In genomic region chr14:99511421-99512109, GRCh38 we compare ENCODE assay signal across 11 cellular contexts. TPM values are rescaled to one million over a fixed set of nuclear protein-coding genes. Genes with fewer than 3 reads are reported as not detected.
DNase-seq lines count a peak whose midpoint lies in the region; ATAC-seq and TF ChIP-seq lines count a peak whose summit lies in the region.
"Had no signal": no experiment of that assay in that cellular context is flagged by ENCODE, and none has a peak within 500 bp of the region (broad histone marks: within the 10 kb centered on the region; RNA-seq: fewer than 3 reads in every experiment).

No MANE protein-coding gene starts in this region.

- CTCF ChIA-PET in mammary epithelial cell (lab: Charles Lee; ENCODE audit: low non-redundant PET): no interaction called here
- CTCF ChIA-PET in naive thymus-derived CD4-positive, alpha-beta T cell (lab: Charles Lee): no interaction called here

- H3K27ac Mint-ChIP-seq in naive thymus-derived CD4-positive, alpha-beta T cell: peak overlapping the region in 1 of 9 donors; percentile 59
- H3K27ac Mint-ChIP-seq: B cell, natural killer cell had no signal

- H3K36me3 ChIP-seq in breast epithelium (no peaks in the 10 kb centered on the region), mammary epithelial cell (ENCODE audit: insufficient read depth, low read length) (peaks cover 7% of the 10 kb centered on the region), vagina (peaks cover 0 to 57% of the 10 kb centered on the region in 2 donors)
- peaks cover 0 to 80% (median 15%) of the 10 kb centered on the region in 3 experiments for H3K36me3 ChIP-seq in naive thymus-derived CD4-positive, alpha-beta T cell (ENCODE audit: control insufficient read depth in 2 of 3, insufficient read depth in 3 of 3, low read length in 3 of 3)

- no peak for ATAC-seq in naive thymus-derived CD4-positive, alpha-beta T cell
- no peak for ATAC-seq in GM21390 (IDR thresholded peaks at IDR 0.05; ENCODE audit: unreplicated experiment)
- ATAC-seq: natural killer cell had no signal

- H3K4me1 ChIP-seq in breast epithelium (peaks cover 0 to 3% of the 10 kb centered on the region in 2 donors), mammary epithelial cell (ENCODE audit: insufficient read depth, low read length) (no peaks in the 10 kb centered on the region), vagina (peaks cover 16% of the 10 kb centered on the region)
- no peaks in the 10 kb centered on the region for H3K4me1 ChIP-seq in naive thymus-derived CD4-positive, alpha-beta T cell (ENCODE audit: control insufficient read depth in 2 of 2, insufficient read depth in 2 of 2, low read length in 2 of 2)

- no peak overlapping the region for H3K4me3 Mint-ChIP-seq in naive thymus-derived CD4-positive, alpha-beta T cell
- H3K4me3 Mint-ChIP-seq: B cell, natural killer cell had no signal

- no peak overlapping the region for H2AFZ ChIP-seq in mammary epithelial cell (ENCODE audit: low read depth, low read length)

- H3K9ac ChIP-seq in mammary epithelial cell (ENCODE audit: insufficient read depth, low read length): no peak overlapping the region

- H4K20me1 ChIP-seq in mammary epithelial cell (ENCODE audit: insufficient read depth, low read length): no peaks in the 10 kb centered on the region

- BruUV-seq in mammary epithelial cell (replicated peaks; lab: Mats Ljungman, UMichigan): no TSS peak

- no peaks in the 10 kb centered on the region for H3K9me3 Mint-ChIP-seq in naive thymus-derived CD4-positive, alpha-beta T cell
- H3K9me3 Mint-ChIP-seq: natural killer cell had no signal

- peak overlapping the region; percentile 62 to 75 for H3K27ac ChIP-seq in breast epithelium
- H3K27ac ChIP-seq in mammary epithelial cell (ENCODE audit: insufficient read depth, low read depth, low read length): no peak overlapping the region
- H3K27ac ChIP-seq in vagina: peak overlapping the region; percentile 10
- no peak overlapping the region for H3K27ac ChIP-seq in naive thymus-derived CD4-positive, alpha-beta T cell (ENCODE audit: low read depth, low read length)

- no peak for TF ChIP-seq CTCF in breast epithelium (IDR thresholded peaks at IDR 0.05)
- TF ChIP-seq CTCF in mammary epithelial cell (conservative IDR thresholded peaks at IDR 0.05 in 1 of 2, IDR thresholded peaks at IDR 0.05 in 1 of 2; ENCODE audit: extremely low read depth in 1 of 2, insufficient read depth in 1 of 2, low read depth in 1 of 2, low read length in 2 of 2): no peak
- TF ChIP-seq CTCF in vagina (IDR thresholded peaks at IDR 0.05): no peak

- dilution Hi-C loops in mammary epithelial cell (cut with HindIII; ENCODE audit: low sequenced_read_pairs): no loop called here

- no peak overlapping the region for H3K4me3 ChIP-seq in breast epithelium
- H3K4me3 ChIP-seq in mammary epithelial cell (replicated peaks in 1 of 3; ENCODE audit: insufficient read depth in 1 of 3, low read depth in 2 of 3, low read length in 3 of 3): no peak overlapping the region
- H3K4me3 ChIP-seq in vagina: no peak overlapping the region
- no peak overlapping the region for H3K4me3 ChIP-seq in naive thymus-derived CD4-positive, alpha-beta T cell (ENCODE audit: low read length)

- H3K9me3 ChIP-seq in breast epithelium: no peaks in the 10 kb centered on the region
- H3K9me3 ChIP-seq in mammary epithelial cell (replicated peaks; ENCODE audit: insufficient read depth, low read length): no peaks in the 10 kb centered on the region
- H3K9me3 ChIP-seq in vagina: no peaks in the 10 kb centered on the region
- no peaks in the 10 kb centered on the region for H3K9me3 ChIP-seq in naive thymus-derived CD4-positive, alpha-beta T cell (ENCODE audit: control insufficient read depth in 2 of 3, low read length in 3 of 3)

- no peak for TF ChIP-seq POLR2A in breast epithelium (IDR thresholded peaks at IDR 0.05)
- TF ChIP-seq POLR2A in vagina (IDR thresholded peaks at IDR 0.05): no peak

- no peak overlapping the region for H3K4me2 ChIP-seq in mammary epithelial cell (ENCODE audit: insufficient read depth, low read depth, low read length)

- DNase-seq in breast epithelium (ENCODE audit: low spot score in 2 of 2) (peak in 1 of 2 donors; percentile 17), mammary epithelial cell (no peak), fibroblast of gingiva (ENCODE audit: low read depth) (peak; percentile 30), midbrain (lab: John Stamatoyannopoulos, UW) (peak; percentile 33), vagina (ENCODE audit: extremely low spot score in 2 of 2) (peak; percentile 83 to 84), NCI-H774 (lab: John Stamatoyannopoulos, UW) (no peak)
- DNase-seq in naive thymus-derived CD4-positive, alpha-beta T cell: no peak
- DNase-seq: natural killer cell, NCI-H187 treated with DMSO at 0.1 percent for 48 hours had no signal

- POLR2A ChIA-PET in naive thymus-derived CD4-positive, alpha-beta T cell (lab: Charles Lee): no interaction called here

- 40% methylated on average over 9 of the region's 12 CpGs for WGBS in mammary epithelial cell (ENCODE audit: low coverage, missing lambda C conversion rate)

- peaks cover 2% of the 10 kb centered on the region for H3K79me2 ChIP-seq in mammary epithelial cell (ENCODE audit: insufficient read depth, low read length)

- intact Hi-C loops in breast epithelium (cut with DNase I; ENCODE audit: low total_unique reads): no loop called here
- intact Hi-C loops in mammary epithelial cell (cut with micrococcal nuclease): no loop called here
- intact Hi-C loops in vagina (cut with DNase I): no loop called here
- intact Hi-C loops in naive thymus-derived CD4-positive, alpha-beta T cell (cut with micrococcal nuclease): no loop called here

- in situ Hi-C loops in mammary epithelial cell (cut with MboI; ENCODE audit: low sequenced_read_pairs in 2 of 2): loop anchor here in 1 of 2 donors (25.0 kb wide), 1 partner anchor 376 kb away; no protein-coding TSS in a partner anchor

- peaks cover under 1 to 30% (median 3%) of the 10 kb centered on the region in 5 donors for H3K36me3 Mint-ChIP-seq in naive thymus-derived CD4-positive, alpha-beta T cell

- no peaks in the 10 kb centered on the region for H3K27me3 ChIP-seq in breast epithelium
- H3K27me3 ChIP-seq in mammary epithelial cell (ENCODE audit: insufficient read depth, low read length): no peaks in the 10 kb centered on the region
- no peaks in the 10 kb centered on the region for H3K27me3 ChIP-seq in vagina
- H3K27me3 ChIP-seq in naive thymus-derived CD4-positive, alpha-beta T cell (ENCODE audit: control insufficient read depth in 2 of 2, insufficient read depth in 2 of 2, low read length in 2 of 2): no peaks in the 10 kb centered on the region

- H3K4me1 Mint-ChIP-seq in naive thymus-derived CD4-positive, alpha-beta T cell: no peaks in the 10 kb centered on the region
- H3K4me1 Mint-ChIP-seq: B cell, natural killer cell had no signal

- no peaks in the 10 kb centered on the region for H3K27me3 Mint-ChIP-seq in naive thymus-derived CD4-positive, alpha-beta T cell
- H3K27me3 Mint-ChIP-seq: B cell had no signal

RNA-seq across cellular contexts. Expression of gene CCNK, which starts 30.4 kb away (rescaled TPM):
- total RNA-seq in breast epithelium: 10 to 100 TPM; 23.0 to 29.0 (median 23.9) TPM
- 10 to 100 TPM; 27.0 to 85.4 TPM for total RNA-seq in mammary epithelial cell
- 7.0 TPM for polyA plus RNA-seq in mammary epithelial cell
- 41.3 TPM for polyA minus RNA-seq in mammary epithelial cell
- total RNA-seq in vagina: 27.5 TPM
- total RNA-seq in naive thymus-derived CD4-positive, alpha-beta T cell: 100 to 1,000 TPM in 2 of 5 experiments, 10 to 100 TPM in 3; 68.4 to 139 (median 81.9) TPM
- 10 to 100 TPM; 16.5 to 19.8 TPM for polyA plus RNA-seq in naive thymus-derived CD4-positive, alpha-beta T cell

RNA-seq across cellular contexts. Expression of gene SETD3, which starts 30.9 kb away (rescaled TPM):
- total RNA-seq in breast epithelium (100 to 1,000 TPM in 1 of 3 donors, 10 to 100 TPM in 2; 79.0 to 101 (median 89.9) TPM), mammary epithelial cell (10 to 100 TPM; 51.3 to 62.8 TPM), vagina (49.8 TPM)
- polyA plus RNA-seq in mammary epithelial cell: 28.8 TPM
- 62.1 TPM for polyA minus RNA-seq in mammary epithelial cell
- 10 to 100 TPM; 42.7 to 59.4 (median 53.5) TPM for total RNA-seq in naive thymus-derived CD4-positive, alpha-beta T cell
- polyA plus RNA-seq in naive thymus-derived CD4-positive, alpha-beta T cell: 10 to 100 TPM; 32.2 to 47.4 TPM

Comparison
In these comparisons a context has a peak if more than half of its experiments do, and no peak if none do; other contexts are left out.
1. H3K27ac ChIP-seq: peak in breast epithelium (2 of 2) and vagina (single experiment); none in mammary epithelial cell (single experiment) and naive thymus-derived CD4-positive, alpha-beta T cell (single experiment).
2. DNase-seq: peak in fibroblast of gingiva (single experiment), midbrain (single experiment) and vagina (2 of 2); none in mammary epithelial cell (single experiment), NCI-H774 (single experiment) and naive thymus-derived CD4-positive, alpha-beta T cell (0 of 9).